8 cellular contexts compared by ENCODE assay signal in genomic region chr18:77054606-77055428, GRCh38.
DNase-seq lines count a peak whose midpoint lies in the region; ATAC-seq, FAIRE-seq and TF ChIP-seq lines count a peak whose summit lies in the region.

No MANE protein-coding gene starts in this region.

- H3K27ac ChIP-seq in transverse colon: peak overlapping the region; percentile 69 to 83 (median 79)

- H3K27me3 Mint-ChIP-seq in activated naive CD4-positive, alpha-beta T cell treated with anti-CD3 and anti-CD28 coated beads for 36 hours (ENCODE audit: low read depth): no peaks in the 10 kb centered on the region

- H3K36me3 Mint-ChIP-seq in activated naive CD4-positive, alpha-beta T cell treated with anti-CD3 and anti-CD28 coated beads for 36 hours (ENCODE audit: low read depth): peaks cover 9% of the 10 kb centered on the region

- CTCF ChIA-PET in activated naive CD4-positive, alpha-beta T cell treated with anti-CD3 and anti-CD28 coated beads for 36 hours (lab: Charles Lee): interaction anchor here (0.7 to 7.8 kb wide), 12 partner anchors 8 to 157 kb away, joined by 3 to 71 read pairs (median 4); no protein-coding TSS in a partner anchor

- no peaks in the 10 kb centered on the region for H3K36me3 ChIP-seq in transverse colon

- no peaks in the 10 kb centered on the region for H3K27me3 ChIP-seq in transverse colon

- in situ Hi-C loops in transverse colon (cut with MboI; ENCODE audit: low pct_ligation_motif_present in 1 of 4, low pct_unique_long_range_greater_than_20kb in 1 of 4, low sequenced_read_pairs in 3 of 4): no loop called here

- peaks cover 49% of the 10 kb centered on the region for H3K4me1 Mint-ChIP-seq in activated naive CD4-positive, alpha-beta T cell treated with anti-CD3 and anti-CD28 coated beads for 36 hours (ENCODE audit: low read depth)

- no peak overlapping the region for H3K4me3 ChIP-seq in transverse colon

- TF ChIP-seq POLR2A in transverse colon (IDR thresholded peaks at IDR 0.05): no peak

- no peaks in the 10 kb centered on the region for H3K9me3 ChIP-seq in transverse colon

- H3K9me3 Mint-ChIP-seq in activated naive CD4-positive, alpha-beta T cell treated with anti-CD3 and anti-CD28 coated beads for 36 hours: no peaks in the 10 kb centered on the region

- DNase-seq in DMS153 treated with DMSO at 0.1 percent for 48 hours (lab: John Stamatoyannopoulos, UW; ENCODE audit: unreplicated experiment) (peak; percentile 84), HTR-8/SVneo (ENCODE audit: insufficient read length, low spot score) (peak; percentile 80), SIG-M5 (lab: John Stamatoyannopoulos, UW) (peak; percentile 98), glomerular visceral epithelial cell (ENCODE audit: extremely low spot score) (peak; percentile 88), pons (ENCODE audit: low spot score) (peak; percentile 95), transverse colon (peak; percentile 82)
- DNase-seq in activated naive CD4-positive, alpha-beta T cell treated with anti-CD3 and anti-CD28 coated beads for 36 hours: peak; percentile 93

- peak overlapping the region; percentile 78 for H3K4me3 Mint-ChIP-seq in activated naive CD4-positive, alpha-beta T cell treated with anti-CD3 and anti-CD28 coated beads for 36 hours

- intact Hi-C loops in activated naive CD4-positive, alpha-beta T cell treated with anti-CD3 and anti-CD28 coated beads for 36 hours (cut with micrococcal nuclease): loop anchor here (1.0 to 2.0 kb wide), 9 partner anchors 7 to 252 kb away; partner anchors contain the start of gene ZNF236
- intact Hi-C loops in transverse colon (cut with DNase I; ENCODE audit: low total_unique reads): no loop called here

- 23 to 54% methylated on average over 4 to 15 of the region's 15 CpGs for whole genome bisulfite sequencing in transverse colon (ENCODE audit: low coverage in 1 of 2), 2 donors

- peak; percentile 22 to 34 (median 27) for TF ChIP-seq CTCF in transverse colon (IDR thresholded peaks at IDR 0.05)

- H3K27ac Mint-ChIP-seq in activated naive CD4-positive, alpha-beta T cell treated with anti-CD3 and anti-CD28 coated beads for 36 hours: peak overlapping the region; percentile 93

- H3K4me1 ChIP-seq in transverse colon: peaks cover 11 to 50% (median 33%) of the 10 kb centered on the region in 4 donors

- TF ChIP-seq EP300 in transverse colon (IDR thresholded peaks at IDR 0.05; ENCODE audit: low read depth): no peak

- peak; percentile 33 for FAIRE-seq in HTR-8/SVneo (lab: Jason Lieb, UNC)

- peak; percentile 80 for ATAC-seq in GM21390 (IDR thresholded peaks at IDR 0.05; ENCODE audit: unreplicated experiment)
